In the genomic region with DNA sequence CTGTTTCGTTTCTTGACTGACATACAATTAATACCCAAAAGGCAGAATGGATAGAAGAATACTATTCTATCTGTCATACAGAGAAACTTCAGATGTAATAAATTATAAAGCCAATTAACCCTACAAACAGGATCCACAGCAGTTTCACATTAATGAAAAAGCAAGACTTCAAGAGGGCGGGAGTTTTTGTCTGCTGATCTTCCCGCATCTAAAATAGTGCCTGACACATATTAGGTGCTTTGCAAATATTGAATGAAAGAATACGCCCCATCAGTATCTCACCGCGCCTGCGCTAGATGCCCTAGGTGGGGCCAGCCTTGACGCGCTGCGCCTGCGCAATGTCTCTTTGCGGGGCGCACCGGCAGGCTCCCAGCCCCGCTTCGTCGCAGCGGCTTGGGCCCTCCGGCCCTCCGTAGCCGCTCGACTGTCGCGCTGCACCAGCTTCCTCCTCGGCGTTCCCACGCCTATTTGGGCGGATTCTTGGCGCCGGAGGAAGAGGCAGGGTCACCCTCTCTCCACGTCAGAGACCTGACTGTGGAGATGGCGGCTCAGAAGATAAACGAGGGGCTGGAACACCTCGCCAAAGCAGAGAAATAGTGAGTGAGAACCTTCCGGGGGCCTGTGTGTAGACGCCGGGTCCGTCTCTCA, we compare ENCODE assay signal across 8 cellular contexts. TPM values are rescaled to one million over a fixed set of nuclear protein-coding genes. Genes with fewer than 3 reads are reported as not detected.
DNase-seq lines count a peak whose midpoint lies in the region; ATAC-seq and TF ChIP-seq lines count a peak whose summit lies in the region.

NAPG (plus strand) TSS at position 465 of the 648 bp plus-strand sequence; CDS start at position 541, 76 bp downstream.

- peak within 1 kb of the TSS; percentile 98 for H3K27ac ChIP-seq in left ventricle myocardium inferior (replicated peaks)

- peak within 1 kb of the TSS; percentile 98 for H3K27ac Mint-ChIP-seq in T-helper 1 cell treated with Interleukin-12 subunit alpha and Interleukin-12 subunit beta and Interleukin-4 antibody, amounts not matched to agents 30 μg/mL and 1 μg/mL, for 36 hours
- peak within 1 kb of the TSS; percentile 98 for H3K27ac Mint-ChIP-seq in progenitor cell of endocrine pancreas

- TF ChIP-seq CTCF in GM13976 (IDR thresholded peaks at IDR 0.05; ENCODE audit: borderline replicate concordance, control extremely low read depth, extremely low read depth, insufficient read depth, missing control alignments): no peak
- TF ChIP-seq CTCF in left ventricle myocardium inferior (IDR thresholded peaks at IDR 0.05; ENCODE audit: borderline replicate concordance): no peak
- no peak for TF ChIP-seq CTCF in progenitor cell of endocrine pancreas (IDR thresholded peaks at IDR 0.05; ENCODE audit: unreplicated experiment)

- intact Hi-C loops in left ventricle myocardium inferior (cut with micrococcal nuclease): no loop called here

- peaks cover 5% of the 10 kb centered on the region for H3K36me3 Mint-ChIP-seq in T-helper 1 cell treated with Interleukin-12 subunit alpha and Interleukin-12 subunit beta and Interleukin-4 antibody, amounts not matched to agents 30 μg/mL and 1 μg/mL, for 36 hours (ENCODE audit: low read depth)
- no peaks in the 10 kb centered on the region for H3K36me3 Mint-ChIP-seq in progenitor cell of endocrine pancreas (ENCODE audit: insufficient read depth)

- DNase-seq in GM13976 (ENCODE audit: low spot score) (peak; percentile 96), NCI-H146 (lab: John Stamatoyannopoulos, UW) (peak; percentile 97), amniotic stem cell (lab: John Stamatoyannopoulos, UW) (peak; percentile 73), left ventricle myocardium inferior (peak; percentile 94), progenitor cell of endocrine pancreas (ENCODE audit: low spot score, unreplicated experiment) (peak; percentile 80), ureter (ENCODE audit: low spot score) (peak; percentile 92)

- H3K4me3 ChIP-seq in left ventricle myocardium inferior: peak within 1 kb of the TSS; percentile 95

- ATAC-seq in HG02852 (IDR thresholded peaks at IDR 0.05; ENCODE audit: unreplicated experiment): peak; percentile 69

- peaks cover 19% of the 10 kb centered on the region for H3K27me3 Mint-ChIP-seq in T-helper 1 cell treated with Interleukin-12 subunit alpha and Interleukin-12 subunit beta and Interleukin-4 antibody, amounts not matched to agents 30 μg/mL and 1 μg/mL, for 36 hours (ENCODE audit: low read depth)
- peaks cover 10% of the 10 kb centered on the region for H3K27me3 Mint-ChIP-seq in progenitor cell of endocrine pancreas

- peaks cover 37% of the 10 kb centered on the region for H3K4me1 Mint-ChIP-seq in T-helper 1 cell treated with Interleukin-12 subunit alpha and Interleukin-12 subunit beta and Interleukin-4 antibody, amounts not matched to agents 30 μg/mL and 1 μg/mL, for 36 hours (ENCODE audit: low read depth)
- peaks cover 17% of the 10 kb centered on the region for H3K4me1 Mint-ChIP-seq in progenitor cell of endocrine pancreas (ENCODE audit: low read depth)

- H3K36me3 ChIP-seq in left ventricle myocardium inferior: no peaks in the 10 kb centered on the region

- H3K9me3 ChIP-seq in left ventricle myocardium inferior (replicated peaks): no peaks in the 10 kb centered on the region

- H3K4me3 Mint-ChIP-seq in T-helper 1 cell treated with Interleukin-12 subunit alpha and Interleukin-12 subunit beta and Interleukin-4 antibody, amounts not matched to agents 30 μg/mL and 1 μg/mL, for 36 hours: peak within 1 kb of the TSS; percentile 98
- H3K4me3 Mint-ChIP-seq in progenitor cell of endocrine pancreas (ENCODE audit: low read depth): peak within 1 kb of the TSS; percentile 96

- no peaks in the 10 kb centered on the region for H3K9me3 Mint-ChIP-seq in T-helper 1 cell treated with Interleukin-12 subunit alpha and Interleukin-12 subunit beta and Interleukin-4 antibody, amounts not matched to agents 30 μg/mL and 1 μg/mL, for 36 hours
- H3K9me3 Mint-ChIP-seq in progenitor cell of endocrine pancreas (ENCODE audit: low read depth): no peaks in the 10 kb centered on the region

- in situ Hi-C loops in GM13976 (cut with MboI; ENCODE audit: low sequenced_read_pairs, unreplicated experiment): no loop called here

- H3K4me1 ChIP-seq in left ventricle myocardium inferior: peaks cover 54% of the 10 kb centered on the region

- no peaks in the 10 kb centered on the region for H3K27me3 ChIP-seq in left ventricle myocardium inferior (ENCODE audit: low read depth)

RNA-seq across cellular contexts. Expression of gene NAPG, which starts in this region (rescaled TPM):
- total RNA-seq in left ventricle myocardium inferior (31.2 TPM), progenitor cell of endocrine pancreas (27.2 and 27.3 TPM in 2 replicates), ureter (50.2 TPM)

Comparison
In these comparisons a context has a peak if more than half of its experiments do, and no peak if none do; other contexts are left out.
1. Peak in every context shown above with its lines: DNase-seq, ATAC-seq, H3K4me3 ChIP-seq and H3K27ac ChIP-seq.